Comparison of ENCODE assay signal across 18 cellular contexts in the genomic region with DNA sequence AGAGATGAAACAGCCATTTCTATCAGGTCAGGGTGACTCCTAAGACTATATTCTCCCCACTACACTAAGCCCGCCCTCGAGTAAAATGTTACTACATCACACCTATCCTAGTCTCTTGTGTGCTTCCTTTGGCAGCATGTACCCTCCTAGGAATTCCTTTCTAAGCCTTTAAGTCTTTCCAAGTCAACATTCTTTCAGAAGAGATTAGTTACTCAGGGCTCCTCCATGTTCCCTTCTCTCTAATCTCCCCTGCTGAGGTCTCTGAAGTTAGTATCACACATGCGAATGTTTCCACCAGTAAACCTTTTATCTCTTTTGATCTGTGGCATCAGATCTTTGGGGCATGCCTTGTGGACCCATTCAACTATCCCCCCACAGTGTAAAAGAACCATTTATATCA.
"Had no signal": no experiment of that assay in that cellular context is flagged by ENCODE, and none has a peak within 500 bp of the region (broad histone marks: within the 10 kb centered on the region; RNA-seq: fewer than 3 reads in every experiment).

No MANE protein-coding gene starts in this region.

- DNase-seq: colonic mucosa; dermis blood vessel endothelial cell; esophagus squamous epithelium; foreskin fibroblast; glutamatergic neuron; kidney glomerular epithelial cell; naive thymus-derived CD8-positive, alpha-beta T cell; ovary; right lobe of liver; stimulated activated CD4-positive, alpha-beta T cell treated with anti-CD3 and anti-CD28 coated beads, Interleukin-4, amount 100 ng/mL, for 1 hour; stimulated activated CD8-positive, alpha-beta memory T cell treated with anti-CD3 and anti-CD28 coated beads, Interleukin-4, amount 100 ng/mL, for 48 hours; stimulated activated naive CD8-positive, alpha-beta T cell treated with anti-CD3 and anti-CD28 coated beads, Interleukin-15, Interleukin-2, amounts not matched to agents 100 U/mL and 50 U/mL, for 24 hours; thyroid gland had no signal

- ATAC-seq: gastroesophageal sphincter; naive thymus-derived CD8-positive, alpha-beta T cell; right lobe of liver; stimulated activated effector memory CD8-positive, alpha-beta T cell treated with anti-CD3 and anti-CD28 coated beads, Interleukin-12 subunit alpha, Interleukin-12 subunit beta, amount 100 ng/mL, for 72 hours; stimulated activated naive CD8-positive, alpha-beta T cell treated with anti-CD3 and anti-CD28 coated beads, Interleukin-15, Interleukin-2, amounts not matched to agents 100 U/mL and 50 U/mL, for 24 hours had no signal

- H3K4me1 ChIP-seq: colonic mucosa, esophagus squamous epithelium, gastroesophageal sphincter, right lobe of liver, suprapubic skin, thyroid gland had no signal

- H3K27me3 ChIP-seq: colonic mucosa, esophagus squamous epithelium, gastroesophageal sphincter, ovary, right lobe of liver, suprapubic skin, thyroid gland had no signal

- FAIRE-seq: islet of Langerhans, urothelium cell line had no signal

- H3K9me3 ChIP-seq: colonic mucosa, esophagus squamous epithelium, gastroesophageal sphincter, ovary, right lobe of liver, suprapubic skin, thyroid gland had no signal

- H3K36me3 ChIP-seq: colonic mucosa, esophagus squamous epithelium, gastroesophageal sphincter, ovary, right lobe of liver, suprapubic skin, thyroid gland had no signal

- H3K27ac ChIP-seq: colonic mucosa, esophagus squamous epithelium, gastroesophageal sphincter, ovary, right lobe of liver, suprapubic skin, thyroid gland had no signal

- H3K4me3 ChIP-seq: colonic mucosa, esophagus squamous epithelium, gastroesophageal sphincter, ovary, right lobe of liver, suprapubic skin, thyroid gland had no signal
